Comparison of ENCODE assay signal across 19 cellular contexts in genomic region chr12:9757433-9758025, GRCh38. TPM values are rescaled to one million over a fixed set of nuclear protein-coding genes. Genes with fewer than 3 reads are reported as not detected.
DNase-seq lines count a peak whose midpoint lies in the region; ATAC-seq and TF ChIP-seq lines count a peak whose summit lies in the region.
"Had no signal": no experiment of that assay in that cellular context is flagged by ENCODE, and none has a peak within 500 bp of the region (broad histone marks: within the 10 kb centered on the region; RNA-seq: fewer than 3 reads in every experiment).

No MANE protein-coding gene starts in this region.

- H3K9me3 Mint-ChIP-seq in activated T-helper 17 cell treated with anti-CD3 and anti-CD28 coated beads, Interleukin-2, amount 50 U/mL, for 72 hours: peaks cover 5% of the 10 kb centered on the region
- H3K9me3 Mint-ChIP-seq in natural killer cell: no peaks in the 10 kb centered on the region
- H3K9me3 Mint-ChIP-seq: nephron had no signal

- H3K36me3 Mint-ChIP-seq in activated T-helper 17 cell treated with anti-CD3 and anti-CD28 coated beads, Interleukin-2, amount 50 U/mL, for 72 hours (ENCODE audit: low read depth): peaks cover 92% of the 10 kb centered on the region
- H3K36me3 Mint-ChIP-seq in natural killer cell: peaks cover 51% of the 10 kb centered on the region

- H3K27ac Mint-ChIP-seq in activated T-helper 17 cell treated with anti-CD3 and anti-CD28 coated beads, Interleukin-2, amount 50 U/mL, for 72 hours: peak overlapping the region; percentile 98
- H3K27ac Mint-ChIP-seq in natural killer cell: peak overlapping the region; percentile 93 to 100
- H3K27ac Mint-ChIP-seq: nephron had no signal

- H3K9me3 ChIP-seq in KOPT-K1 (ENCODE audit: insufficient read depth, low read length, poor library complexity, severe bottlenecking): no peaks in the 10 kb centered on the region
- H3K9me3 ChIP-seq: upper lobe of left lung had no signal

- peaks cover 42% of the 10 kb centered on the region for H3K4me1 Mint-ChIP-seq in activated T-helper 17 cell treated with anti-CD3 and anti-CD28 coated beads, Interleukin-2, amount 50 U/mL, for 72 hours
- peaks cover 66 to 84% of the 10 kb centered on the region in 2 donors for H3K4me1 Mint-ChIP-seq in natural killer cell
- H3K4me1 Mint-ChIP-seq: nephron had no signal

- no peak for ATAC-seq in activated T-helper 17 cell treated with anti-CD3 and anti-CD28 coated beads, Interleukin-2, amount 50 U/mL, for 72 hours (replicated peaks)
- ATAC-seq in natural killer cell (no peak), GM19035 (IDR thresholded peaks at IDR 0.05; ENCODE audit: unreplicated experiment) (no peak), GM21737 (IDR thresholded peaks at IDR 0.05; ENCODE audit: unreplicated experiment) (no peak), HG03175 (IDR thresholded peaks at IDR 0.05; ENCODE audit: unreplicated experiment) (no peak)
- ATAC-seq: left lobe of liver had no signal

- H3K4me3 ChIP-seq in GM12864 (ENCODE audit: low read depth, low read length): peak overlapping the region; percentile 6; the same call in 1 of the 2 replicates
- H3K4me3 ChIP-seq: GM23248, hepatocyte had no signal

- H3K36me3 ChIP-seq in KOPT-K1 (ENCODE audit: insufficient read depth, low read length): peaks cover 43% of the 10 kb centered on the region
- H3K36me3 ChIP-seq: upper lobe of left lung had no signal

- no peak for TF ChIP-seq CTCF in GM12864 (IDR thresholded peaks at IDR 0.05; ENCODE audit: low read depth, low read length, missing control alignments)
- TF ChIP-seq CTCF in natural killer cell (IDR thresholded peaks at IDR 0.05): no peak

- peak overlapping the region; percentile 94 for H3K27ac ChIP-seq in KOPT-K1 (ENCODE audit: low read depth, low read length, poor library complexity, severe bottlenecking)
- H3K27ac ChIP-seq: C4-2B, GM23248, hepatocyte had no signal

- no peak for DNase-seq in GM12864 (ENCODE audit: low read depth)
- DNase-seq in natural killer cell: no peak
- no peak for DNase-seq in stimulated activated CD4-positive, alpha-beta T cell treated with anti-CD3 and anti-CD28 coated beads, Interleukin-1b, Interleukin-23, amount 100 ng/mL, for 48 hours
- DNase-seq: dorsolateral prefrontal cortex, EL, GM23248, NCI-H1092, NCI-H2171 treated with DMSO at 0.1 percent for 48 hours, SHP77 treated with DMSO at 0.1 percent for 48 hours, upper lobe of left lung had no signal

- H3K27me3 Mint-ChIP-seq in activated T-helper 17 cell treated with anti-CD3 and anti-CD28 coated beads, Interleukin-2, amount 50 U/mL, for 72 hours: no peaks in the 10 kb centered on the region
- H3K27me3 Mint-ChIP-seq in natural killer cell (ENCODE audit: low read depth in 2 of 2): no peaks in the 10 kb centered on the region

- intact Hi-C loops in natural killer cell (cut with micrococcal nuclease): no loop called here

- peak overlapping the region; percentile 96 for H3K4me3 Mint-ChIP-seq in activated T-helper 17 cell treated with anti-CD3 and anti-CD28 coated beads, Interleukin-2, amount 50 U/mL, for 72 hours
- peak overlapping the region; percentile 99 for H3K4me3 Mint-ChIP-seq in natural killer cell
- H3K4me3 Mint-ChIP-seq: nephron had no signal

RNA-seq across cellular contexts. Expression of gene CD69, which starts 3.2 kb away (rescaled TPM):
- 100 to 1,000 TPM in 1 of 2 donors, 10 to 100 TPM in 1; 51.8 to 150 TPM for total RNA-seq in activated T-helper 17 cell treated with anti-CD3 and anti-CD28 coated beads, Interleukin-2, amount 50 U/mL, for 72 hours
- 1,000 to 10,000 TPM in 1 of 3 donors, 100 to 1,000 TPM in 2; 739 to 1,541 (median 990) TPM for total RNA-seq in natural killer cell
- total RNA-seq: GM23248 had no signal

RNA-seq across cellular contexts. Expression of gene CLECL1, which starts 24.6 kb away (rescaled TPM):
- 1 to 10 TPM; 6.1 to 7.7 TPM for total RNA-seq in activated T-helper 17 cell treated with anti-CD3 and anti-CD28 coated beads, Interleukin-2, amount 50 U/mL, for 72 hours
- total RNA-seq in natural killer cell: 1 to 10 TPM in 1 of 3 donors, under 1 TPM in 2; 0.64 to 1.5 (median 0.72) TPM
- total RNA-seq: GM23248, hepatocyte had no signal

Comparison
In these comparisons a context has a peak if more than half of its experiments do, and no peak if none do; other contexts are left out.
1. RNA of gene CD69, which starts 3.2 kb away (total RNA-seq): 739 to 1,541 TPM in natural killer cell; 51.8 to 150 TPM in activated T-helper 17 cell treated with anti-CD3 and anti-CD28 coated beads, Interleukin-2, amount 50 U/mL, for 72 hours; every median in the first group is over 4 times any median in the second.